Comparison of ENCODE assay signal across 8 cellular contexts in genomic region chr17:30600062-30600829, GRCh38.
DNase-seq lines count a peak whose midpoint lies in the region; ATAC-seq lines count a peak whose summit lies in the region.

No MANE protein-coding gene starts in this region.

- no peaks in the 10 kb centered on the region for H3K9me3 ChIP-seq in CD8-positive, alpha-beta memory T cell (ENCODE audit: low read length)
- no peaks in the 10 kb centered on the region for H3K9me3 ChIP-seq in endocrine pancreas (ENCODE audit: control insufficient read depth, low read length)

- peak overlapping the region; percentile 46 to 95 (median 74) for H3K27ac Mint-ChIP-seq in CD8-positive, alpha-beta memory T cell

- H3K36me3 ChIP-seq in CD8-positive, alpha-beta memory T cell (ENCODE audit: insufficient read depth, low read length): no peaks in the 10 kb centered on the region
- H3K36me3 ChIP-seq in endocrine pancreas (ENCODE audit: control insufficient read depth, insufficient read depth, low read length) (no peaks in the 10 kb centered on the region), mesendoderm (ENCODE audit: control insufficient read depth, insufficient read depth, low read length) (no peaks in the 10 kb centered on the region)

- no peak overlapping the region for H4K5ac ChIP-seq in mesendoderm (ENCODE audit: low read length)

- no peak overlapping the region for H3K23ac ChIP-seq in mesendoderm (ENCODE audit: low read length)

- H3K4me3 Mint-ChIP-seq in CD8-positive, alpha-beta memory T cell: peak overlapping the region; percentile 83 to 99 (median 97)

- H2BK120ac ChIP-seq in mesendoderm (ENCODE audit: low read depth, low read length): peak overlapping the region; percentile 31

- peak overlapping the region; percentile 85 for H2BK5ac ChIP-seq in mesendoderm (ENCODE audit: low read length)

- ATAC-seq in GM19351 (IDR thresholded peaks at IDR 0.05; ENCODE audit: unreplicated experiment): peak; percentile 73
- ATAC-seq in HG03460 (IDR thresholded peaks at IDR 0.05; ENCODE audit: unreplicated experiment): peak; percentile 84

- peak overlapping the region; percentile 70 for H3K4ac ChIP-seq in mesendoderm (ENCODE audit: low read depth, low read length)

- no peaks in the 10 kb centered on the region for H3K79me1 ChIP-seq in mesendoderm (ENCODE audit: low read length)

- H3K9me3 Mint-ChIP-seq in CD8-positive, alpha-beta memory T cell: peaks cover 0 to 3% (median 0%) of the 10 kb centered on the region in 5 donors

- peak; percentile 35 to 67 (median 40) for DNase-seq in CD8-positive, alpha-beta memory T cell
- DNase-seq in NCI-H82 (lab: John Stamatoyannopoulos, UW): peak; percentile 95
- peak; percentile 37 to 53 (median 51) for DNase-seq in activated CD8-positive, alpha-beta memory T cell treated with anti-CD3 and anti-CD28 coated beads for 48 hours (ENCODE audit: low read depth in 2 of 3, low spot score in 2 of 3)
- DNase-seq in mesendoderm: peak; percentile 94
- peak; percentile 28 for DNase-seq in stimulated activated CD8-positive, alpha-beta memory T cell treated with anti-CD3 and anti-CD28 coated beads, Interleukin-15, amount 100 ng/mL, for 1 hour (ENCODE audit: low read depth)

- POLR2A ChIA-PET in CD8-positive, alpha-beta memory T cell (lab: Charles Lee): interaction anchor here (0.8 kb wide), 1 partner anchor 123 kb away, joined by 4 read pairs; the partner anchor contains the start of gene GOSR1

- CTCF ChIA-PET in CD8-positive, alpha-beta memory T cell (lab: Charles Lee): no interaction called here

- WGBS in mesendoderm (ENCODE audit: extremely low coverage, insufficient coverage, low lambda C conversion rate): no CpG with 5 or more reads among the region's 78 CpGs

- no peak overlapping the region for H2BK15ac ChIP-seq in mesendoderm (replicated peaks; ENCODE audit: low read depth)

- peak overlapping the region; percentile 75 for H3K4me3 ChIP-seq in CD8-positive, alpha-beta memory T cell (ENCODE audit: low read length)
- peak overlapping the region; percentile 84 for H3K4me3 ChIP-seq in endocrine pancreas (ENCODE audit: control insufficient read depth, insufficient read depth, low read length)
- peak overlapping the region; percentile 77 for H3K4me3 ChIP-seq in mesendoderm (ENCODE audit: low read length)

- H3K27ac ChIP-seq in CD8-positive, alpha-beta memory T cell (ENCODE audit: low read depth, low read length): peak overlapping the region; percentile 43
- H3K27ac ChIP-seq in mesendoderm (ENCODE audit: low read depth, low read length): peak overlapping the region; percentile 99

- H3K9ac ChIP-seq in endocrine pancreas (ENCODE audit: control insufficient read depth, insufficient read depth, low read length) (peak overlapping the region; percentile 89), mesendoderm (ENCODE audit: low read length) (peak overlapping the region; percentile 97)

- H3K4me1 Mint-ChIP-seq in CD8-positive, alpha-beta memory T cell: peaks cover 20 to 28% (median 28%) of the 10 kb centered on the region in 3 donors

- no peaks in the 10 kb centered on the region for H3K4me1 ChIP-seq in CD8-positive, alpha-beta memory T cell (ENCODE audit: insufficient read depth, low read length)
- H3K4me1 ChIP-seq in endocrine pancreas (ENCODE audit: control insufficient read depth, insufficient read depth, low read length) (no peaks in the 10 kb centered on the region), mesendoderm (ENCODE audit: control insufficient read depth, low read depth, low read length) (peaks cover 2% of the 10 kb centered on the region)

- peaks cover 0 to 6% (median 2%) of the 10 kb centered on the region in 3 donors for H3K36me3 Mint-ChIP-seq in CD8-positive, alpha-beta memory T cell

- peak overlapping the region; percentile 92 for H3K18ac ChIP-seq in mesendoderm (ENCODE audit: low read length)

- peak overlapping the region; percentile 75 for H3K4me2 ChIP-seq in mesendoderm (ENCODE audit: low read length)

- H3K27me3 Mint-ChIP-seq in CD8-positive, alpha-beta memory T cell: no peaks in the 10 kb centered on the region

- no peak overlapping the region for H2AK5ac ChIP-seq in mesendoderm (ENCODE audit: low read length)

- H3K79me2 ChIP-seq in mesendoderm (ENCODE audit: control insufficient read depth, insufficient read depth, low read length): peaks cover 7% of the 10 kb centered on the region

- H3K56ac ChIP-seq in mesendoderm (ENCODE audit: low read length): peak overlapping the region; percentile 99

- no peaks in the 10 kb centered on the region for H3K27me3 ChIP-seq in CD8-positive, alpha-beta memory T cell (ENCODE audit: insufficient read depth, low read length, poor library complexity, severe bottlenecking)
- H3K27me3 ChIP-seq in endocrine pancreas (ENCODE audit: control insufficient read depth, insufficient read depth, low read length) (no peaks in the 10 kb centered on the region), mesendoderm (ENCODE audit: insufficient read depth, low read length, poor library complexity) (no peaks in the 10 kb centered on the region)

- no peak overlapping the region for H4K8ac ChIP-seq in mesendoderm (ENCODE audit: low read depth, low read length)

Comparison
In these comparisons a context has a peak if more than half of its experiments do, and no peak if none do; other contexts are left out.
1. Peak in every context shown above with its lines: DNase-seq, ATAC-seq, H3K4me3 ChIP-seq and H3K27ac ChIP-seq.
2. DNase-seq: peak in every context shown above with its lines; median percentile 95 in NCI-H82; 94 in mesendoderm; 51 in activated CD8-positive, alpha-beta memory T cell treated with anti-CD3 and anti-CD28 coated beads for 48 hours; 40 in CD8-positive, alpha-beta memory T cell; 28 in stimulated activated CD8-positive, alpha-beta memory T cell treated with anti-CD3 and anti-CD28 coated beads, Interleukin-15, amount 100 ng/mL, for 1 hour.